Comparison of ENCODE assay signal across 19 cellular contexts in the genomic region with DNA sequence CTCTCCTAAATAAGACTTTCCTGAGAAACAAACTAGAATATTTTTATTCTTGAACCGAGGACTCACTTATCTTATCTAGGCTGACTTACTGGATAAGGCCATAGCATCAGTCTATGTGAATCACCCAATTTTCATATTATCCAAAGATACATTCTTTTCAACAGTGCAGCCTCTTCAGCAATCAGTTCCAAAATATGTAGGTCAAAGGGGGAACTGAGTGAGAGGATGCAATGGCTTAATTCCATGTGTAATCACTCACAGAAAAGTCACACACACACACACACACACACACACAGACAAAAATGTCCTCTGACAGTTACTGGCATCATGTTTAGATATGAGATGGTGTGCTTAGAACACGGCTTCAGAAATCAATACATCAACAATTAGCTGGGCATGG. TPM values are rescaled to one million over a fixed set of nuclear protein-coding genes. Genes with fewer than 3 reads are reported as not detected.
DNase-seq lines count a peak whose midpoint lies in the region; ATAC-seq, FAIRE-seq and TF ChIP-seq lines count a peak whose summit lies in the region.
"Had no signal": no experiment of that assay in that cellular context is flagged by ENCODE, and none has a peak within 500 bp of the region (broad histone marks: within the 10 kb centered on the region; RNA-seq: fewer than 3 reads in every experiment).

No MANE protein-coding gene starts in this region.

- TF ChIP-seq POLR2A in IMR-90 (IDR thresholded peaks at IDR 0.05; ENCODE audit: low read depth, low read length), result no peak

- no peak overlapping the region for H2BK15ac ChIP-seq in IMR-90 (ENCODE audit: low read depth, low read length)
- H2BK15ac ChIP-seq in neuronal stem cell (ENCODE audit: low read length), result no peak overlapping the region

- no peaks in the 10 kb centered on the region for H3K4me1 Mint-ChIP-seq in astrocyte (ENCODE audit: low read depth, unreplicated experiment)
- H3K4me1 Mint-ChIP-seq: CD14-positive monocyte had no signal

- H3K4ac ChIP-seq in IMR-90 (ENCODE audit: low read depth, low read length) (no peak overlapping the region), neuronal stem cell (ENCODE audit: low read length) (no peak overlapping the region)

- peaks cover 6% of the 10 kb centered on the region for H3K4me1 ChIP-seq in IMR-90 (ENCODE audit: control insufficient read depth, insufficient read depth, low read length)
- no peaks in the 10 kb centered on the region for H3K4me1 ChIP-seq in astrocyte (ENCODE audit: insufficient read depth, low read length)
- H3K4me1 ChIP-seq in fibroblast of lung (ENCODE audit: control insufficient read depth, extremely low read depth, insufficient read depth, low read length), result no peaks in the 10 kb centered on the region
- peaks cover 0 to 6% of the 10 kb centered on the region in 2 donors for H3K4me1 ChIP-seq in neuronal stem cell (ENCODE audit: control insufficient read depth in 2 of 2, insufficient read depth in 1 of 2, low read depth in 1 of 2, low read length in 2 of 2)
- H3K4me1 ChIP-seq: Caco-2 had no signal

- no peaks in the 10 kb centered on the region for H3K27me3 ChIP-seq in IMR-90 (ENCODE audit: control insufficient read depth, insufficient read depth, low read length)
- peaks cover 4% of the 10 kb centered on the region for H3K27me3 ChIP-seq in astrocyte (ENCODE audit: insufficient read depth, low read length)
- no peaks in the 10 kb centered on the region for H3K27me3 ChIP-seq in fibroblast of lung (ENCODE audit: control insufficient read depth, insufficient read depth, low read length)
- H3K27me3 ChIP-seq in neuronal stem cell (ENCODE audit: control insufficient read depth in 3 of 3, insufficient read depth in 3 of 3, low read depth in 1 of 3, low read length in 3 of 3), result no peaks in the 10 kb centered on the region

- no peak overlapping the region for H2AK5ac ChIP-seq in IMR-90 (ENCODE audit: low read depth, low read length)
- no peak overlapping the region for H2AK5ac ChIP-seq in neuronal stem cell (ENCODE audit: low read depth, low read length)

- TF ChIP-seq CTCF in IMR-90 (conservative IDR thresholded peaks at IDR 0.05; ENCODE audit: low read depth, low read length), result no peak
- no peak for TF ChIP-seq CTCF in astrocyte (IDR thresholded peaks at IDR 0.05; ENCODE audit: insufficient read depth, low read depth, low read length)
- no peak for TF ChIP-seq CTCF in fibroblast of lung (conservative IDR thresholded peaks at IDR 0.05 in 1 of 2, IDR thresholded peaks at IDR 0.05 in 1 of 2; ENCODE audit: low read depth in 1 of 2, low read length in 2 of 2)

- H4K20me1 ChIP-seq in IMR-90 (ENCODE audit: insufficient read depth, low read length), result no peaks in the 10 kb centered on the region
- no peaks in the 10 kb centered on the region for H4K20me1 ChIP-seq in astrocyte (ENCODE audit: insufficient read depth, low read length)
- no peaks in the 10 kb centered on the region for H4K20me1 ChIP-seq in fibroblast of lung (ENCODE audit: control insufficient read depth, extremely low read depth, insufficient read depth, low read length)

- no peak for TF ChIP-seq RAD21 in IMR-90 (IDR thresholded peaks at IDR 0.05; ENCODE audit: low read length)

- H3K56ac ChIP-seq in IMR-90 (ENCODE audit: extremely low read depth, insufficient read depth, low read length), result no peak overlapping the region

- ATAC-seq in IMR-90 (ENCODE audit: low read depth) (0 out of 2 replicates have a peak, but pooled peaks have one; percentile 13), GM21526 (IDR thresholded peaks at IDR 0.05; ENCODE audit: low FRiP score, unreplicated experiment) (no peak), GM21360 (IDR thresholded peaks at IDR 0.05; ENCODE audit: unreplicated experiment) (no peak), GM19023 (IDR thresholded peaks at IDR 0.05; ENCODE audit: unreplicated experiment) (no peak)
- ATAC-seq: CD8-positive, alpha-beta T cell had no signal

- BruUV-seq in IMR-90 (replicated peaks; lab: Mats Ljungman, UMichigan), result no TSS peak

- no peaks in the 10 kb centered on the region for H3K36me3 Mint-ChIP-seq in astrocyte (ENCODE audit: low read depth, unreplicated experiment)
- H3K36me3 Mint-ChIP-seq: CD14-positive monocyte; CD8-positive, alpha-beta T cell had no signal

- no peak overlapping the region for H2AK9ac ChIP-seq in IMR-90 (replicated peaks; ENCODE audit: low read depth, low read length, poor library complexity)

- DNase-seq in IMR-90 (peak; percentile 28), astrocyte (ENCODE audit: low read depth) (peak; percentile 20), fibroblast of lung (ENCODE audit: low read depth in 2 of 2) (peak; percentile 46 to 70), neuronal stem cell (ENCODE audit: low spot score) (no peak), HCEC 1CT (no peak)
- DNase-seq: Caco-2; CD8-positive, alpha-beta T cell; GM23248; KBM-7 had no signal

- no peak overlapping the region for H4K91ac ChIP-seq in IMR-90 (ENCODE audit: insufficient read depth, low read depth, low read length)
- H4K91ac ChIP-seq in neuronal stem cell (ENCODE audit: low read depth, low read length, poor library complexity), result peak overlapping the region; percentile 15

- no peaks in the 10 kb centered on the region for H3K9me1 ChIP-seq in IMR-90 (ENCODE audit: insufficient read depth, low read length)

- H3K4me3 ChIP-seq in IMR-90 (ENCODE audit: insufficient read depth, low read depth, low read length), result no peak overlapping the region
- H3K4me3 ChIP-seq in astrocyte (ENCODE audit: insufficient read depth, low read depth, low read length), result no peak overlapping the region
- H3K4me3 ChIP-seq in fibroblast of lung (replicated peaks in 1 of 4; ENCODE audit: control extremely low read depth in 1 of 4, insufficient read depth in 1 of 4, low read depth in 3 of 4, low read length in 4 of 4), result no peak overlapping the region
- no peak overlapping the region for H3K4me3 ChIP-seq in neuronal stem cell (ENCODE audit: low read length in 2 of 2)
- H3K4me3 ChIP-seq: GM23248 had no signal

- H2AFZ ChIP-seq in IMR-90 (replicated peaks; ENCODE audit: low read length, poor library complexity), result no peak overlapping the region
- no peak overlapping the region for H2AFZ ChIP-seq in astrocyte (ENCODE audit: low read depth, low read length)
- no peak overlapping the region for H2AFZ ChIP-seq in fibroblast of lung (ENCODE audit: low read length)
- H2AFZ ChIP-seq in neuronal stem cell (ENCODE audit: low read length), result no peak overlapping the region
- H2AFZ ChIP-seq: GM23248 had no signal

- no peak overlapping the region for H3K14ac ChIP-seq in IMR-90 (replicated peaks; ENCODE audit: low read depth, low read length)
- no peak overlapping the region for H3K14ac ChIP-seq in neuronal stem cell (ENCODE audit: low read length)

- no peak overlapping the region for H2BK120ac ChIP-seq in IMR-90 (ENCODE audit: low read depth, low read length)
- no peak overlapping the region for H2BK120ac ChIP-seq in neuronal stem cell (ENCODE audit: low read depth, low read length)

- H3K27ac ChIP-seq in IMR-90 (ENCODE audit: insufficient read depth, low read length) (no peak overlapping the region), astrocyte (ENCODE audit: low read depth, low read length) (no peak overlapping the region), fibroblast of lung (ENCODE audit: insufficient read depth, low read length) (no peak overlapping the region), neuronal stem cell (replicated peaks; ENCODE audit: low read length) (no peak overlapping the region)
- H3K27ac ChIP-seq: 22Rv1, GM23248 had no signal

- intact Hi-C loops in IMR-90 (cut with micrococcal nuclease), result no loop called here

- H2BK12ac ChIP-seq in neuronal stem cell (ENCODE audit: low read length), result no peak overlapping the region

- no peaks in the 10 kb centered on the region for H3K79me2 ChIP-seq in astrocyte (ENCODE audit: insufficient read depth, low read length)
- no peaks in the 10 kb centered on the region for H3K79me2 ChIP-seq in fibroblast of lung (ENCODE audit: control insufficient read depth, insufficient read depth, low read length)

- WGBS in IMR-90 (ENCODE audit: extremely low coverage in 2 of 2, insufficient read length in 1 of 2), 2 experiments, result 0% methylated on average over 1 of the region's 2 CpGs; no CpG with 5 or more reads in 1 of the 2 experiments
- no CpG with 5 or more reads among the region's 2 CpGs for WGBS in neuronal stem cell (ENCODE audit: extremely low coverage in 2 of 2, insufficient read length in 2 of 2, insufficient replicate concordance in 1 of 2), 2 donors

- H3K4me2 ChIP-seq in IMR-90 (ENCODE audit: low read depth, low read length), result no peak overlapping the region
- H3K4me2 ChIP-seq in astrocyte (ENCODE audit: low read length), result no peak overlapping the region
- no peak overlapping the region for H3K4me2 ChIP-seq in fibroblast of lung (ENCODE audit: extremely low read depth, insufficient read depth, low read length)
- H3K4me2 ChIP-seq in neuronal stem cell (ENCODE audit: insufficient read depth, low read length, poor library complexity, severe bottlenecking), result no peak overlapping the region

- no peak overlapping the region for H3K4me3 Mint-ChIP-seq in astrocyte (ENCODE audit: unreplicated experiment)
- H3K4me3 Mint-ChIP-seq: CD14-positive monocyte; CD8-positive, alpha-beta T cell had no signal

- H2BK5ac ChIP-seq in IMR-90 (ENCODE audit: low read depth, low read length, poor library complexity, severe bottlenecking) (no peak overlapping the region), neuronal stem cell (ENCODE audit: low read length) (no peak overlapping the region)

- peaks cover under 1% of the 10 kb centered on the region for H3K27me3 Mint-ChIP-seq in astrocyte (ENCODE audit: low read depth, unreplicated experiment)

- H3K27ac Mint-ChIP-seq in astrocyte (ENCODE audit: unreplicated experiment), result no peak overlapping the region
- H3K27ac Mint-ChIP-seq: CD14-positive monocyte; CD8-positive, alpha-beta T cell had no signal

- no peaks in the 10 kb centered on the region for H3K79me1 ChIP-seq in IMR-90 (ENCODE audit: low read depth in 1 of 2, low read length in 2 of 2)
- no peaks in the 10 kb centered on the region for H3K79me1 ChIP-seq in neuronal stem cell (ENCODE audit: low read depth, low read length)

- H3K9me3 Mint-ChIP-seq in astrocyte (ENCODE audit: unreplicated experiment), result no peaks in the 10 kb centered on the region
- H3K9me3 Mint-ChIP-seq: CD8-positive, alpha-beta T cell had no signal

- H3K9me3 ChIP-seq in IMR-90 (ENCODE audit: control insufficient read depth, insufficient read depth, low read length) (no peaks in the 10 kb centered on the region), astrocyte (ENCODE audit: insufficient read depth, low read depth, low read length) (no peaks in the 10 kb centered on the region), fibroblast of lung (ENCODE audit: control insufficient read depth, insufficient read depth, low read depth, low read length) (no peaks in the 10 kb centered on the region), neuronal stem cell (replicated peaks in 1 of 2; ENCODE audit: control insufficient read depth in 2 of 2, insufficient read depth in 1 of 2, low read depth in 1 of 2, low read length in 2 of 2) (no peaks in the 10 kb centered on the region)
- H3K9me3 ChIP-seq: Caco-2 had no signal

- POLR2A ChIA-PET in IMR-90 (lab: Charles Lee; ENCODE audit: unreplicated experiment), result no interaction called here

- no peak overlapping the region for H2BK20ac ChIP-seq in IMR-90 (ENCODE audit: low read depth, low read length)

- dilution Hi-C loops in IMR-90 (cut with HindIII; ENCODE audit: low sequenced_read_pairs, unreplicated experiment), result no loop called here

- H3K36me3 ChIP-seq in IMR-90 (ENCODE audit: control insufficient read depth, insufficient read depth, low read length), result no peaks in the 10 kb centered on the region
- no peaks in the 10 kb centered on the region for H3K36me3 ChIP-seq in astrocyte (ENCODE audit: insufficient read depth, low read length)
- H3K36me3 ChIP-seq in fibroblast of lung (ENCODE audit: control insufficient read depth, insufficient read depth, low read length), result no peaks in the 10 kb centered on the region
- no peaks in the 10 kb centered on the region for H3K36me3 ChIP-seq in neuronal stem cell (replicated peaks in 1 of 2; ENCODE audit: control insufficient read depth in 2 of 2, insufficient read depth in 2 of 2, low read length in 2 of 2)

- CTCF ChIA-PET in IMR-90 (lab: Yijun Ruan, JAX), result no interaction called here

- in situ Hi-C loops in IMR-90 (cut with MboI; ENCODE audit: low sequenced_read_pairs), result no loop called here

- H3K9ac ChIP-seq in IMR-90 (ENCODE audit: low read depth, low read length) (no peak overlapping the region), astrocyte (ENCODE audit: low read length) (no peak overlapping the region), fibroblast of lung (ENCODE audit: insufficient read depth, low read length) (no peak overlapping the region), neuronal stem cell (ENCODE audit: low read depth, low read length, poor library complexity) (no peak overlapping the region)
- H3K9ac ChIP-seq: GM23248 had no signal

- H4K8ac ChIP-seq in IMR-90 (ENCODE audit: low read depth in 2 of 2, low read length in 2 of 2) (no peak overlapping the region), neuronal stem cell (ENCODE audit: low read depth, low read length) (no peak overlapping the region)

- H4K5ac ChIP-seq in IMR-90 (ENCODE audit: low read depth, low read length), result no peak overlapping the region

- FAIRE-seq in astrocyte (lab: Jason Lieb, UNC), result no peak
- FAIRE-seq: G401.6, GM12891, GM19239, H54 had no signal

- H3K23ac ChIP-seq in IMR-90 (ENCODE audit: low read depth, low read length) (no peak overlapping the region), neuronal stem cell (ENCODE audit: low read depth, low read length, poor library complexity) (no peak overlapping the region)

- H3K18ac ChIP-seq in IMR-90 (ENCODE audit: low read depth, low read length), result no peak overlapping the region
- H3K18ac ChIP-seq in neuronal stem cell (ENCODE audit: low read length), result no peak overlapping the region

RNA-seq across cellular contexts. Expression of a gene that starts 31.5 kb away (rescaled TPM):
- 25.8 and 29.0 TPM in 2 replicates for total RNA-seq in IMR-90 (2012; rRNA removed)
- polyA plus RNA-seq in IMR-90 (2012; rRNA removed), result 7.1 and 7.8 TPM in 2 replicates
- 2.3 and 2.4 TPM in 2 replicates for polyA plus RNA-seq in IMR-90 (2012; cell fraction: cytosol; rRNA removed)
- polyA plus RNA-seq in IMR-90 (2012; cell fraction: nucleus; rRNA removed; ENCODE audit: low replicate concordance), result 4.1 and 12.8 TPM in 2 replicates
- total RNA-seq in astrocyte, result 11.8 and 15.8 TPM in 2 replicates
- 18.0 and 46.1 TPM in 2 replicates for total RNA-seq in fibroblast of lung
- 6.2 and 17.4 TPM in 2 replicates for polyA plus RNA-seq in fibroblast of lung
- polyA plus RNA-seq in fibroblast of lung (2012), result 4.2 and 10.8 TPM in 2 replicates
- 10.0 and 24.1 TPM in 2 replicates for polyA minus RNA-seq in fibroblast of lung (ENCODE audit: low replicate concordance)
- 2.4 TPM for polyA plus RNA-seq in neuronal stem cell (2013, experiment 1 of 2)
- 2.4 TPM for polyA plus RNA-seq in neuronal stem cell (2013, experiment 2 of 2)
- total RNA-seq: A673; CD8-positive, alpha-beta T cell had no signal
- polyA plus RNA-seq: CD14-positive monocyte had no signal

Comparison
In these comparisons a context has a peak if more than half of its experiments do, and no peak if none do; other contexts are left out.
1. DNase-seq: peak in IMR-90 (single experiment), astrocyte (single experiment) and fibroblast of lung (2 of 2); none in neuronal stem cell (single experiment) and HCEC 1CT (single experiment).